In genomic region chr1:204870165-204870912, GRCh38 we compare ENCODE assay signal across 16 cellular contexts. TPM values are rescaled to one million over a fixed set of nuclear protein-coding genes. Genes with fewer than 3 reads are reported as not detected.
DNase-seq lines count a peak whose midpoint lies in the region; ATAC-seq and TF ChIP-seq lines count a peak whose summit lies in the region.
"Had no signal": no experiment of that assay in that cellular context is flagged by ENCODE, and none has a peak within 500 bp of the region (broad histone marks: within the 10 kb centered on the region; RNA-seq: fewer than 3 reads in every experiment).

NFASC (plus strand) TSS chr1:204870862; CDS start chr1:204944316, 73,454 bp downstream.

- H3K4me1 ChIP-seq in mammary epithelial cell (ENCODE audit: insufficient read depth, low read length) (no peaks in the 10 kb centered on the region), right atrium auricular region (peaks cover 0 to 84% of the 10 kb centered on the region in 2 donors)
- H3K4me1 ChIP-seq: A549 had no signal

- H3K9me3 Mint-ChIP-seq in HFFc6 = no peaks in the 10 kb centered on the region

- ATAC-seq in GM21381 (IDR thresholded peaks at IDR 0.05; ENCODE audit: unreplicated experiment) = no peak
- ATAC-seq: A549, HepG2, left colon, psoas muscle had no signal

- no TSS peak for BruUV-seq in mammary epithelial cell (replicated peaks; lab: Mats Ljungman, UMichigan)

- no peak within 1 kb of the TSS for H3K4me2 ChIP-seq in mammary epithelial cell (ENCODE audit: insufficient read depth, low read depth, low read length)
- H3K4me2 ChIP-seq: A549 had no signal

- no peaks in the 10 kb centered on the region for H3K79me2 ChIP-seq in mammary epithelial cell (ENCODE audit: insufficient read depth, low read length)

- no peak within 1 kb of the TSS for H2AFZ ChIP-seq in mammary epithelial cell (ENCODE audit: low read depth, low read length)

- TF ChIP-seq CTCF in mammary epithelial cell (conservative IDR thresholded peaks at IDR 0.05 in 1 of 2, IDR thresholded peaks at IDR 0.05 in 1 of 2; ENCODE audit: extremely low read depth in 1 of 2, insufficient read depth in 1 of 2, low read depth in 1 of 2, low read length in 2 of 2) (no peak), right atrium auricular region (IDR thresholded peaks at IDR 0.05) (no peak), HFFc6 (IDR thresholded peaks at IDR 0.05) (no peak)

- H3K36me3 ChIP-seq in mammary epithelial cell (ENCODE audit: insufficient read depth, low read length) (no peaks in the 10 kb centered on the region), right atrium auricular region (no peaks in the 10 kb centered on the region)
- H3K36me3 ChIP-seq: cardiac muscle cell had no signal

- intact Hi-C loops in mammary epithelial cell (cut with micrococcal nuclease) = no loop called here

- 0 out of 2 replicates have a peak, but pooled peaks cover 5% of the 10 kb centered on the region for H3K4me1 Mint-ChIP-seq in HFFc6 (ENCODE audit: low read depth)

- H3K9me3 ChIP-seq in mammary epithelial cell (replicated peaks; ENCODE audit: insufficient read depth, low read length) (no peaks in the 10 kb centered on the region), right atrium auricular region (no peaks in the 10 kb centered on the region)
- H3K9me3 ChIP-seq: A549, psoas muscle had no signal

- H3K9ac ChIP-seq in mammary epithelial cell (ENCODE audit: insufficient read depth, low read length) = no peak within 1 kb of the TSS

- H3K27ac Mint-ChIP-seq in HFFc6 = no peak within 1 kb of the TSS

- DNase-seq in A172 (ENCODE audit: low spot score) = no peak
- DNase-seq in mammary epithelial cell = no peak
- no peak for DNase-seq in right atrium auricular region (ENCODE audit: low spot score)
- DNase-seq in pons (ENCODE audit: low spot score) = peak; percentile 95
- no peak for DNase-seq in NCI-H69 (lab: John Stamatoyannopoulos, UW)
- no peak for DNase-seq in HFFc6
- DNase-seq in GDM1 (lab: John Stamatoyannopoulos, UW) = no peak
- DNase-seq: HCEC 1CT, left colon, NCI-H1417 treated with DMSO at 0.1 percent for 48 hours, psoas muscle, SHP77 had no signal

- H4K20me1 ChIP-seq in mammary epithelial cell (ENCODE audit: insufficient read depth, low read length) = no peaks in the 10 kb centered on the region

- no peak within 1 kb of the TSS for H3K27ac ChIP-seq in mammary epithelial cell (ENCODE audit: insufficient read depth, low read depth, low read length)
- peak within 1 kb of the TSS in 1 of 2 donors; percentile 58 for H3K27ac ChIP-seq in right atrium auricular region
- H3K27ac ChIP-seq: A549, cardiac muscle cell, psoas muscle had no signal

- H3K4me3 Mint-ChIP-seq in HFFc6 = no peak within 1 kb of the TSS

- dilution Hi-C loops in mammary epithelial cell (cut with HindIII; ENCODE audit: low sequenced_read_pairs) = no loop called here

- H3K27me3 Mint-ChIP-seq in HFFc6 (ENCODE audit: insufficient read depth) = peaks cover 25% of the 10 kb centered on the region

- CTCF ChIA-PET in mammary epithelial cell (lab: Charles Lee; ENCODE audit: low non-redundant PET) = no interaction called here

- in situ Hi-C loops in mammary epithelial cell (cut with MboI; ENCODE audit: low sequenced_read_pairs in 2 of 2) = no loop called here

- no peaks in the 10 kb centered on the region for H3K36me3 Mint-ChIP-seq in HFFc6 (ENCODE audit: low read depth)

- H3K27me3 ChIP-seq in mammary epithelial cell (ENCODE audit: insufficient read depth, low read length) (no peaks in the 10 kb centered on the region), right atrium auricular region (no peaks in the 10 kb centered on the region)
- H3K27me3 ChIP-seq: cardiac muscle cell had no signal

- WGBS in mammary epithelial cell (ENCODE audit: low coverage, missing lambda C conversion rate) = 91% methylated on average over 17 of the region's 19 CpGs

- no peak within 1 kb of the TSS for H3K4me3 ChIP-seq in mammary epithelial cell (replicated peaks in 1 of 3; ENCODE audit: insufficient read depth in 1 of 3, low read depth in 2 of 3, low read length in 3 of 3)
- H3K4me3 ChIP-seq in right atrium auricular region = no peak within 1 kb of the TSS
- H3K4me3 ChIP-seq: A549, cardiac muscle cell, psoas muscle had no signal

RNA-seq across cellular contexts. Expression of gene NFASC, which starts in this region (rescaled TPM):
- 19.8 and 33.3 TPM in 2 replicates for total RNA-seq in A172 (2014; rRNA removed; shearing (Covaris generic))
- total RNA-seq in mammary epithelial cell (10 to 100 TPM; 37.6 to 94.9 TPM), right atrium auricular region (10 to 100 TPM; 38.5 to 45.9 TPM)
- 12.7 TPM for polyA plus RNA-seq in mammary epithelial cell
- 28.6 TPM for polyA minus RNA-seq in mammary epithelial cell
- total RNA-seq in HFFc6 (2021; fragmentation: NEBNext Ultra II Directional; extraction: Animal tissue kit (Norgen Biotek cat#: 25700)) = 10 to 100 TPM in 3 of 6 experiments, 1 to 10 TPM in 3; 4.7 to 11.7 (median 9.9) TPM
- total RNA-seq: HepG2 had no signal
- polyA plus RNA-seq: cardiac muscle cell, HepG2 had no signal
